In the genomic region with DNA sequence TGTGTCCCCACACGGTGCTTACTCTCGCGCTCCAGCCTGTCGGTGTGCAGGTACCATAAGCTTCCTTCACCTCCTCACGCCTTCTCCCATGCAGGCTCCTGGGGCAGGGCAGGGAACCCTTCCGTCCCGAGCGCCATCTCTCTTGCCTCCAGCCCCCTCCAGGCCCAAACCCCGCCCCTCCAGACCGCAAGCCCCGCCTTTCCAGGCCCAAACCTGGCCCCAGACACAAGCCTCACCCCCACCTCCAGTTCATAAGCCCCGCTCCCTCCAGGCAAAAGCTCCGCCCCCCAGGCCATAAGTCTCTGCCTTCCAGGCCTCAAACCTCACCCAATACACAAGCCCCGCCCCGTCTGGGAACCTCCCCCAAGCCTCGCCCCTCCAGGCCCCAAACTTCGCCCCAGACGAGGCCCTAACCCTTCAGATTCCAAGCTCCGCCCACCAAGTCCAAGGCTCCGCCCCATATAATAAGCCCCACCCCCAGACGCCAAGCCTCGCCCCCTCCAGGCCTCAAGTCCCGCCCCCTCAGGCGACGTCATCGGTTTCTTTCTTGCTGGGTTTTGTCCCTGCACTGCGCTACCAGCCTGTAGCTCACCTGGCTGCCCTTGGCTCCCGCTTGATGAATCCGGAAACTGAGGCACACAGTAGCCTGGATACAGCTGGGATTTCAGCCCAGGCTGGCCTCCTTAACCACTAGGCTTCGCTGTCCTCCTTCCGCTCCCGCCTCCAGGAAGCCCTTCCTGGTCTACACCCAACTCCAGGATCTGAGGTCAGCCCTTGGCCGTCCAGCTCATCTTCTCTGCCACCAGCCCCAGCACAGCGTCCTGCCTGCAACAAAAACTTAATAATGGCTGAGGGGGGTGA, we compare ENCODE assay signal across 8 cellular contexts.
A peak's percentile ranks its signal among the peaks of the same experiment; 100 is the strongest.
DNase-seq lines count a peak whose midpoint lies in the region; ATAC-seq and TF ChIP-seq lines count a peak whose summit lies in the region.

No MANE protein-coding gene starts in this region.

- H3K79me2 ChIP-seq in KMS-11 (ENCODE audit: insufficient read depth, low read depth) = no peaks in the 10 kb centered on the region; the same call in 1 of the 2 replicates

- no peaks in the 10 kb centered on the region for H4K20me1 ChIP-seq in KMS-11 (ENCODE audit: insufficient read depth)

- TF ChIP-seq CTCF in KMS-11 (conservative IDR thresholded peaks at IDR 0.05; ENCODE audit: low read depth, low read length) = no peak
- TF ChIP-seq CTCF in brain microvascular endothelial cell (IDR thresholded peaks at IDR 0.05; ENCODE audit: low read depth, low read length, missing control alignments) = no peak

- in situ Hi-C loops in brain microvascular endothelial cell (cut with HindIII; ENCODE audit: low pct_ligation_motif_present, low sequenced_read_pairs) = no loop called here

- H3K9ac ChIP-seq in KMS-11 = peak overlapping the region; percentile 60; the same call in 1 of the 2 replicates

- H3K4me3 ChIP-seq in KMS-11 (IDR thresholded peaks at IDR 0.05; ENCODE audit: insufficient read depth, low read depth, low read length) (no peak overlapping the region), iPS DF 6.9 (ENCODE audit: low read length) (no peak overlapping the region), brain microvascular endothelial cell (ENCODE audit: low read depth, low read length) (no peak overlapping the region)

- no peaks in the 10 kb centered on the region for H3K9me3 ChIP-seq in iPS DF 6.9 (ENCODE audit: control insufficient read depth, insufficient read depth, low read length)

- no peak for ATAC-seq in GM18870 (IDR thresholded peaks at IDR 0.05; ENCODE audit: unreplicated experiment)

- H3K27ac ChIP-seq in KMS-11 (peak overlapping the region; percentile 67), iPS DF 6.9 (ENCODE audit: low read length) (no peak overlapping the region), brain microvascular endothelial cell (no peak overlapping the region)

- no peaks in the 10 kb centered on the region for H3K36me3 ChIP-seq in KMS-11 (ENCODE audit: insufficient read depth)
- H3K36me3 ChIP-seq in iPS DF 6.9 (ENCODE audit: control insufficient read depth, insufficient read depth, low read length) = peaks cover 11% of the 10 kb centered on the region; the same call in 1 of the 2 replicates
- peaks cover 16% of the 10 kb centered on the region for H3K36me3 ChIP-seq in brain microvascular endothelial cell (replicated peaks)

- WGBS in iPS DF 6.9 (ENCODE audit: insufficient coverage, insufficient read length) = no CpG with 5 or more reads among the region's 34 CpGs

- intact Hi-C loops in posterior cingulate gyrus (cut with DNase I) = no loop called here

- peak overlapping the region; percentile 66 for H2AFZ ChIP-seq in KMS-11 (ENCODE audit: low read depth)

- peak; percentile 82 for DNase-seq in CD1c-positive myeloid dendritic cell (ENCODE audit: extremely low spot score)
- DNase-seq in activated T-cell treated with anti-CD3 and anti-CD28 coated beads for 24 hours (ENCODE audit: low read depth) = peak; percentile 48
- peak; percentile 78 for DNase-seq in iPS DF 6.9 (ENCODE audit: low read depth, low spot score)
- DNase-seq in stimulated activated CD8-positive, alpha-beta memory T cell treated with anti-CD3 and anti-CD28 coated beads, Interleukin-12 subunit alpha, Interleukin-12 subunit beta, amount 100 ng/mL, for 4 hours (ENCODE audit: low read depth) = peak; percentile 27
- DNase-seq in brain microvascular endothelial cell = no peak
- DNase-seq in posterior cingulate gyrus = no peak

- H3K27me3 ChIP-seq in KMS-11 (ENCODE audit: insufficient read depth, low read depth) = no peaks in the 10 kb centered on the region
- no peaks in the 10 kb centered on the region for H3K27me3 ChIP-seq in iPS DF 6.9 (ENCODE audit: control insufficient read depth, insufficient read depth, low read length)
- H3K27me3 ChIP-seq in brain microvascular endothelial cell (replicated peaks) = no peaks in the 10 kb centered on the region

- H3K4me1 ChIP-seq in KMS-11 (ENCODE audit: low read depth, poor library complexity, severe bottlenecking) (peaks cover 36% of the 10 kb centered on the region), iPS DF 6.9 (ENCODE audit: control insufficient read depth, insufficient read depth, low read length) (peaks cover 2% of the 10 kb centered on the region; the same call in 1 of the 2 replicates)

- H3K4me2 ChIP-seq in KMS-11 = peak overlapping the region; percentile 70

Comparison
In these comparisons a context has a peak if more than half of its experiments do, and no peak if none do; other contexts are left out.
1. DNase-seq: peak in CD1c-positive myeloid dendritic cell (single experiment), activated T-cell treated with anti-CD3 and anti-CD28 coated beads for 24 hours (single experiment), iPS DF 6.9 (single experiment) and stimulated activated CD8-positive, alpha-beta memory T cell treated with anti-CD3 and anti-CD28 coated beads, Interleukin-12 subunit alpha, Interleukin-12 subunit beta, amount 100 ng/mL, for 4 hours (single experiment); none in brain microvascular endothelial cell (single experiment) and posterior cingulate gyrus (0 of 10).